Comparison of ENCODE assay signal across 11 cellular contexts in the genomic region with DNA sequence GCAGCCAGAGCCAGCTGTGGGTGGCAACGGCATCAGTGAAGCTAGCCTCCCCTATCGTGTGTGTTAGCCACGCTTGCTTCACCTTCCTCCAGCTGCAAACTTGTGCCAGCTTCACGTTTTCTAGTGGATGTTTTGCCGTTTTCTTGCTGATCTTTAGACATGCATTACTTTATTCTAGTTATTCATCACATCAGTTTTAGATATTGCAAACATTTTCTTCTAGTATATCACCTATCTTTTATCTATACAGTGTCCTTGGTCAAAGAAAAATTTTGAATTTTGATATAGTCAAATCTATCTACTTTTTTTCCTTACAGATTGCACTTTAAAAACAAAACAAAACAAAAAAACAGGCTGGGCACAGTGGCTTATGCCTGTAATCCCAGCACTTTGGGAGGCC. TPM values are rescaled to one million over a fixed set of nuclear protein-coding genes. Genes with fewer than 3 reads are reported as not detected.
"Had no signal": no experiment of that assay in that cellular context is flagged by ENCODE, and none has a peak within 500 bp of the region (broad histone marks: within the 10 kb centered on the region; RNA-seq: fewer than 3 reads in every experiment).

No MANE protein-coding gene starts in this region.

- H3K4me2 ChIP-seq: GM23338 had no signal

- ATAC-seq: GM23338, HCT116 had no signal

- DNase-seq: GM23248, GOT3, H7, H9, HCEC 1CT, HFFc6 had no signal

- H3K4me3 ChIP-seq: GM23248, GM23338, HAP-1 had no signal

- H3K27ac ChIP-seq: GM23248 had no signal

- H3K9me3 ChIP-seq: HAP-1 had no signal

- H3K9ac ChIP-seq: GM23248 had no signal

- H2AFZ ChIP-seq: GM23248, GM23338 had no signal

- H3K36me3 ChIP-seq: HAP-1 had no signal

- H3K4me1 ChIP-seq: HAP-1 had no signal

- FAIRE-seq: H1, H54 had no signal

RNA-seq across cellular contexts. Expression of a gene that starts 6.7 kb away (rescaled TPM):
- total RNA-seq: HFFc6 had no signal
- polyA plus RNA-seq: GM23248 had no signal
